ENCODE assay signal across 1 cellular context in genomic region chr10:75401569-75402485, GRCh38.
A peak's percentile ranks its signal among the peaks of the same experiment; 100 is the strongest.
TF ChIP-seq lines count a peak whose summit lies in the region.

Gene ZNF503, minus strand, starts transcription at chr10:75401764. Its CDS starts 345 bp downstream, at chr10:75401419.

TF ChIP-seq in A549, 52 proteins besides CTCF, POLR2A, EP300 and RAD21 (continued from another document):
- TF ChIP-seq PBX3 (IDR thresholded peaks at IDR 0.05) (0 out of 2 replicates have a peak, but pooled peaks have one; percentile 56), SMC3 (IDR thresholded peaks at IDR 0.05) (peak; percentile 32; the same call in 2 of the 3 replicates), RFX5 (IDR thresholded peaks at IDR 0.05) (peak; percentile 21; the same call in 1 of the 2 replicates), MAX (IDR thresholded peaks at IDR 0.05) (peak; percentile 70; the same call in 1 of the 2 replicates), E2F6 (IDR thresholded peaks at IDR 0.05; ENCODE audit: borderline replicate concordance, low read depth) (0 out of 2 replicates have a peak, but pooled peaks have one; percentile 55), JUN (IDR thresholded peaks at IDR 0.05) (peak; percentile 86 to 92), BCL3 (IDR thresholded peaks at IDR 0.05) (0 out of 3 replicates have a peak, but pooled peaks have one; percentile 62), MYC (IDR thresholded peaks at IDR 0.05; ENCODE audit: borderline replicate concordance, low read length) (peak; percentile 18; the same call in 1 of the 2 replicates), EHF (CRISPR knock-in tag; IDR thresholded peaks at IDR 0.05) (no peak), BHLHE40 (IDR thresholded peaks at IDR 0.05; ENCODE audit: low read depth, low read length) (no peak), MAFK (IDR thresholded peaks at IDR 0.05; ENCODE audit: partially characterized antibody) (no peak), RARB (CRISPR knock-in tag; IDR thresholded peaks at IDR 0.05) (no peak), PHF8 (IDR thresholded peaks at IDR 0.05; ENCODE audit: borderline replicate concordance, low read depth) (0 out of 2 replicates have a peak, but pooled peaks have one; percentile 44), EHMT2 (IDR thresholded peaks at IDR 0.05; ENCODE audit: low read depth) (no peak), REST (IDR thresholded peaks at IDR 0.05) (peak; percentile 27; the same call in 1 of the 2 replicates), MAZ (IDR thresholded peaks at IDR 0.05; ENCODE audit: borderline replicate concordance, low read depth, low read length) (peak; percentile 99)
TF ChIP-seq in A549: peak in this region for 12.
